Comparison of ENCODE assay signal across 20 cellular contexts in genomic region chr18:51340332-51340731, GRCh38.
DNase-seq lines count a peak whose midpoint lies in the region; ATAC-seq and TF ChIP-seq lines count a peak whose summit lies in the region.
"Had no signal": no experiment of that assay in that cellular context is flagged by ENCODE, and none has a peak within 500 bp of the region (broad histone marks: within the 10 kb centered on the region; RNA-seq: fewer than 3 reads in every experiment).

No MANE protein-coding gene starts in this region.

- H3K27ac Mint-ChIP-seq in Calu3 (ENCODE audit: unreplicated experiment) = peak overlapping the region; percentile 33
- H3K27ac Mint-ChIP-seq: CD14-positive monocyte had no signal

- POLR2A ChIA-PET in PC-9 (lab: Charles Lee; ENCODE audit: unreplicated experiment) = no interaction called here

- DNase-seq in Calu3 = no peak
- DNase-seq in PC-9 = peak in 1 of 2 experiments; percentile 51
- peak; percentile 19 for DNase-seq in kidney tubule cell (ENCODE audit: low spot score)
- DNase-seq in NCI-H146 (lab: John Stamatoyannopoulos, UW) = no peak
- DNase-seq in stimulated activated CD4-positive, alpha-beta T cell treated with anti-CD3 and anti-CD28 coated beads, Interleukin-12 subunit alpha, Interleukin-12 subunit beta, amount 100 ng/mL, for 4 hours = no peak
- DNase-seq: Caco-2, DMS79, GOT3, KG1, MG63, NCI-H1930, NCI-H510A, NCI-H82, RPMI8226, SJCRH30 had no signal

- TF ChIP-seq CTCF in Calu3 (IDR thresholded peaks at IDR 0.05; ENCODE audit: unreplicated experiment) (no peak), PC-9 (conservative IDR thresholded peaks at IDR 0.05) (no peak)

- no peak overlapping the region for H3K4me3 Mint-ChIP-seq in Calu3 (ENCODE audit: low read depth, unreplicated experiment)
- H3K4me3 Mint-ChIP-seq: CD14-positive monocyte had no signal

- no peaks in the 10 kb centered on the region for H3K9me3 Mint-ChIP-seq in Calu3 (ENCODE audit: low read depth, unreplicated experiment)

- intact Hi-C loops in Calu3 (cut with micrococcal nuclease; ENCODE audit: unreplicated experiment) = loop anchor here (5.0 kb wide), 1 partner anchor 197 kb away; no protein-coding TSS in a partner anchor
- intact Hi-C loops in PC-9 (cut with micrococcal nuclease; ENCODE audit: unreplicated experiment) = no loop called here

- H2AFZ ChIP-seq in PC-9 = no peak overlapping the region

- no peaks in the 10 kb centered on the region for H3K9me2 ChIP-seq in PC-9 (ENCODE audit: insufficient read depth)

- H3K27me3 ChIP-seq in PC-9 (ENCODE audit: insufficient read depth, low read depth) = no peaks in the 10 kb centered on the region
- H3K27me3 ChIP-seq: MG63, SJCRH30 had no signal

- ATAC-seq in HG02973 (IDR thresholded peaks at IDR 0.05; ENCODE audit: unreplicated experiment) (peak; percentile 51), SK-N-SH treated with all-trans-retinoic acid at 6 μM for 48 hours (no peak), HG02885 (IDR thresholded peaks at IDR 0.05; ENCODE audit: poor library complexity, unreplicated experiment) (no peak)

- H3K27ac ChIP-seq in PC-9 = peak overlapping the region; percentile 13; the same call in 1 of the 2 replicates
- H3K27ac ChIP-seq: A549, SJCRH30 had no signal

- no TSS peak for BruUV-seq in Calu3 (replicated peaks; lab: Mats Ljungman, UMichigan)
- BruUV-seq in PC-9 (replicated peaks; lab: Mats Ljungman, UMichigan) = no TSS peak

- no peaks in the 10 kb centered on the region for H3K79me2 ChIP-seq in PC-9 (ENCODE audit: low read depth)

- no peaks in the 10 kb centered on the region for H3K36me3 Mint-ChIP-seq in Calu3 (ENCODE audit: insufficient read depth, unreplicated experiment)
- H3K36me3 Mint-ChIP-seq: CD14-positive monocyte had no signal

- H3K4me2 ChIP-seq in PC-9 = peak overlapping the region; percentile 12

- H3K27me3 Mint-ChIP-seq in Calu3 (ENCODE audit: unreplicated experiment) = no peaks in the 10 kb centered on the region

- peaks cover 30% of the 10 kb centered on the region for H3K4me1 ChIP-seq in PC-9 (replicated peaks; ENCODE audit: insufficient read depth)
- H3K4me1 ChIP-seq: SJCRH30 had no signal

- no peaks in the 10 kb centered on the region for H3K4me1 Mint-ChIP-seq in Calu3 (ENCODE audit: low read depth, unreplicated experiment)
- H3K4me1 Mint-ChIP-seq: CD14-positive monocyte had no signal

- CTCF ChIA-PET in Calu3 (lab: Charles Lee) (no interaction called here), PC-9 (lab: Charles Lee) (no interaction called here)

- H3K9me3 ChIP-seq in PC-9 (ENCODE audit: insufficient read depth, low read depth) = no peaks in the 10 kb centered on the region
- H3K9me3 ChIP-seq: A549, Caco-2, MG63, SJCRH30 had no signal

- no peaks in the 10 kb centered on the region for H3K36me3 ChIP-seq in PC-9 (ENCODE audit: low read depth)
- H3K36me3 ChIP-seq: MG63, SJCRH30 had no signal

- no peaks in the 10 kb centered on the region for H4K20me1 ChIP-seq in PC-9 (ENCODE audit: insufficient read depth)

- H3K4me3 ChIP-seq in PC-9 = no peak overlapping the region
- H3K4me3 ChIP-seq: A549, MG63, SJCRH30 had no signal

- H3F3A ChIP-seq in PC-9 (ENCODE audit: insufficient read depth, low read depth) = peaks cover 8% of the 10 kb centered on the region

TF ChIP-seq in SK-N-SH treated with all-trans-retinoic acid at 6 μM for 48 hours, 23 proteins besides CTCF, POLR2A, EP300 and RAD21:
- TF ChIP-seq ZC3H10 (CRISPR knock-in tag; IDR thresholded peaks at IDR 0.05) = no peak
- TF ChIP-seq ZNF565 (CRISPR knock-in tag; conservative IDR thresholded peaks at IDR 0.05; ENCODE audit: low read depth) = no peak
- TF ChIP-seq ZFP3 (CRISPR knock-in tag; IDR thresholded peaks at IDR 0.05) = no peak
- no peak for TF ChIP-seq ARNTL (CRISPR knock-in tag; IDR thresholded peaks at IDR 0.05; ENCODE audit: borderline replicate concordance, low read depth)
- TF ChIP-seq TSHZ2 (CRISPR knock-in tag; IDR thresholded peaks at IDR 0.05) = no peak
- no peak for TF ChIP-seq ESRRG (CRISPR knock-in tag; IDR thresholded peaks at IDR 0.05)
- TF ChIP-seq PPARA (CRISPR knock-in tag; IDR thresholded peaks at IDR 0.05; ENCODE audit: borderline replicate concordance) = no peak
- no peak for TF ChIP-seq GLIS3 (CRISPR knock-in tag; IDR thresholded peaks at IDR 0.05)
- no peak for TF ChIP-seq CSDC2 (CRISPR knock-in tag; IDR thresholded peaks at IDR 0.05)
- TF ChIP-seq RARB (CRISPR knock-in tag; IDR thresholded peaks at IDR 0.05) = no peak
- no peak for TF ChIP-seq ISL1 (CRISPR knock-in tag; IDR thresholded peaks at IDR 0.05)
- no peak for TF ChIP-seq OSR1 (CRISPR knock-in tag; IDR thresholded peaks at IDR 0.05)
- TF ChIP-seq ZFP30 (CRISPR knock-in tag; IDR thresholded peaks at IDR 0.05) = no peak
